8 cellular contexts compared by ENCODE assay signal in genomic region chr3:198167339-198168039, GRCh38.
DNase-seq lines count a peak whose midpoint lies in the region; ATAC-seq, FAIRE-seq and TF ChIP-seq lines count a peak whose summit lies in the region.
"Not testable (repeated sequence)": the region's sequence is repeated elsewhere in the genome, so short reads cannot be mapped to it uniquely, and the experiment has no call there.

No MANE protein-coding gene starts in this region.

- H3K27me3 ChIP-seq in Karpas-422 (ENCODE audit: low read length); esophagus muscularis mucosa; HepG2 (ENCODE audit: control insufficient read depth in 1 of 2, insufficient read depth in 2 of 2, low read length in 2 of 2): not testable (repeated sequence)

- intact Hi-C loops in esophagus muscularis mucosa (cut with DNase I); HepG2 (cut with micrococcal nuclease; ENCODE audit: unreplicated experiment); sciatic nerve (cut with DNase I): not testable (repeated sequence)

- 0 out of 2 replicates have a peak overlapping the region, but pooled peaks have one; percentile 48 for H2AFZ ChIP-seq in Karpas-422 (ENCODE audit: low read length)
- H2AFZ ChIP-seq in HepG2 (ENCODE audit: low read length) = not testable (repeated sequence)

- DNase-seq in Caki2 (ENCODE audit: low read depth) = peak; percentile 17
- peak; percentile 68 for DNase-seq in Karpas-422
- DNase-seq in activated CD4-positive, CD25-positive, alpha-beta regulatory T cell treated with anti-CD3 and anti-CD28 coated beads, Interleukin-2, amount 50 U/mL, for 16 hours (ENCODE audit: low read depth, low spot score) = peak; percentile 46
- DNase-seq in activated naive CD4-positive, alpha-beta T cell treated with anti-CD3 and anti-CD28 coated beads, Interleukin-2, amount 10 ng/mL, durations not matched to agents 7 days and 5 days = peak; percentile 83
- not testable (repeated sequence) for DNase-seq in esophagus muscularis mucosa (ENCODE audit: extremely low spot score)
- peak; percentile 6 for DNase-seq in HepG2 (ENCODE audit: low spot score)
- peak; percentile 77 for DNase-seq in sciatic nerve (ENCODE audit: low spot score)
- peak; percentile 39 to 51 for DNase-seq in stimulated activated CD8-positive, alpha-beta memory T cell treated with anti-CD3 and anti-CD28 coated beads, Interleukin-7, amount 100 ng/mL, for 4 hours (ENCODE audit: low read depth in 2 of 2)

- POLR2A ChIA-PET in HepG2 (lab: Yijun Ruan, JAX) = not testable (repeated sequence)

- TF ChIP-seq RAD21 in HepG2 (CRISPR knock-in tag; IDR thresholded peaks at IDR 0.05) = peak; percentile 81

- H3K4me1 ChIP-seq in Karpas-422 (ENCODE audit: low read length); esophagus muscularis mucosa; HepG2 (ENCODE audit: insufficient read depth, low read length): not testable (repeated sequence)

- not testable (repeated sequence) for H3K9me3 Mint-ChIP-seq in activated naive CD4-positive, alpha-beta T cell treated with anti-CD3 and anti-CD28 coated beads, Interleukin-2, amount 10 ng/mL, durations not matched to agents 7 days and 5 days

- ATAC-seq in HepG2, sciatic nerve: not testable (repeated sequence)

- 27% methylated on average over 3 of the region's 17 CpGs for WGBS in esophagus muscularis mucosa
- WGBS in HepG2 (ENCODE audit: low lambda C conversion rate) = 6% methylated on average over 14 of the region's 17 CpGs

- H3K4me3 Mint-ChIP-seq in activated naive CD4-positive, alpha-beta T cell treated with anti-CD3 and anti-CD28 coated beads, Interleukin-2, amount 10 ng/mL, durations not matched to agents 7 days and 5 days = not testable (repeated sequence)

- FAIRE-seq in HepG2 (lab: Jason Lieb, UNC) = not testable (repeated sequence)

- not testable (repeated sequence) for H3K4me1 Mint-ChIP-seq in activated naive CD4-positive, alpha-beta T cell treated with anti-CD3 and anti-CD28 coated beads, Interleukin-2, amount 10 ng/mL, durations not matched to agents 7 days and 5 days

- CTCF ChIA-PET in activated naive CD4-positive, alpha-beta T cell treated with anti-CD3 and anti-CD28 coated beads, Interleukin-2, amount 10 ng/mL, durations not matched to agents 7 days and 5 days (lab: Charles Lee); HepG2 (lab: Yijun Ruan, JAX; ENCODE audit: low intra/inter-chr PET ratio, low total read pairs): not testable (repeated sequence)

- not testable (repeated sequence) for H3K36me3 ChIP-seq in Karpas-422 (ENCODE audit: insufficient read depth, low read length); esophagus muscularis mucosa; HepG2 (replicated peaks in 1 of 2; ENCODE audit: control insufficient read depth in 1 of 2, insufficient read depth in 2 of 2, low read length in 2 of 2)

- not testable (repeated sequence) for BruUV-seq in HepG2 (replicated peaks; lab: Mats Ljungman, UMichigan)

- in situ Hi-C loops in Caki2 (cut with HindIII; ENCODE audit: low pct_unique_long_range_greater_than_20kb, low sequenced_read_pairs); HepG2 (cut with HindIII; ENCODE audit: extremely low pct_ligation_motif_present, low pct_unique_long_range_greater_than_20kb): not testable (repeated sequence)

- not testable (repeated sequence) for H3K27ac ChIP-seq in Karpas-422 (ENCODE audit: low read length); esophagus muscularis mucosa (replicated peaks in 1 of 4); HepG2 (ENCODE audit: extremely low read length, insufficient read depth, low read length)

- H3K27ac Mint-ChIP-seq in activated naive CD4-positive, alpha-beta T cell treated with anti-CD3 and anti-CD28 coated beads, Interleukin-2, amount 10 ng/mL, durations not matched to agents 7 days and 5 days = not testable (repeated sequence)

- not testable (repeated sequence) for H4K20me1 ChIP-seq in Karpas-422 (ENCODE audit: insufficient read depth, low read depth, low read length); HepG2 (ENCODE audit: insufficient read depth, low read length)

- not testable (repeated sequence) for TF ChIP-seq POLR2A in esophagus muscularis mucosa (IDR thresholded peaks at IDR 0.05; ENCODE audit: low read depth); HepG2 (IDR thresholded peaks at IDR 0.05; ENCODE audit: insufficient read depth in 1 of 2, low read depth in 2 of 2, low read length in 2 of 2)

- peak; percentile 43 to 62 (median 54) for TF ChIP-seq CTCF in esophagus muscularis mucosa (IDR thresholded peaks at IDR 0.05)
- peak; percentile 76 for TF ChIP-seq CTCF in HepG2 (CRISPR knock-in tag; IDR thresholded peaks at IDR 0.05)

- TF ChIP-seq EP300 in esophagus muscularis mucosa (IDR thresholded peaks at IDR 0.05); HepG2 (IDR thresholded peaks at IDR 0.05; ENCODE audit: low read depth in 2 of 2, low read length in 2 of 2); HepG2 (CRISPR knock-in tag; IDR thresholded peaks at IDR 0.05; ENCODE audit: borderline replicate concordance): not testable (repeated sequence)

- not testable (repeated sequence) for H3K9me2 ChIP-seq in Karpas-422 (replicated peaks; ENCODE audit: insufficient read depth, low read length)

- H3K9ac ChIP-seq in Karpas-422 (ENCODE audit: low read length); HepG2 (ENCODE audit: insufficient read depth, low read depth, low read length): not testable (repeated sequence)

- not testable (repeated sequence) for H3K4me2 ChIP-seq in Karpas-422 (ENCODE audit: low read depth, low read length, poor library complexity, severe bottlenecking); HepG2 (ENCODE audit: low read depth, low read length)

- not testable (repeated sequence) for H3K4me3 ChIP-seq in Karpas-422 (ENCODE audit: low read length); esophagus muscularis mucosa; HepG2 (replicated peaks in 1 of 3; ENCODE audit: insufficient read depth in 1 of 3, low read depth in 2 of 3, low read length in 3 of 3)

- H3K36me3 Mint-ChIP-seq in activated naive CD4-positive, alpha-beta T cell treated with anti-CD3 and anti-CD28 coated beads, Interleukin-2, amount 10 ng/mL, durations not matched to agents 7 days and 5 days = not testable (repeated sequence)

- not testable (repeated sequence) for H3K9me3 ChIP-seq in Karpas-422 (ENCODE audit: low read length); esophagus muscularis mucosa; HepG2 (ENCODE audit: low read length)

- H3K79me2 ChIP-seq in Karpas-422 (ENCODE audit: low read length); HepG2 (ENCODE audit: insufficient read depth, low read length): not testable (repeated sequence)

- H3K27me3 Mint-ChIP-seq in activated naive CD4-positive, alpha-beta T cell treated with anti-CD3 and anti-CD28 coated beads, Interleukin-2, amount 10 ng/mL, durations not matched to agents 7 days and 5 days = not testable (repeated sequence)

TF ChIP-seq in HepG2, 621 proteins besides CTCF, POLR2A, EP300 and RAD21 (continues in another document):
- TF ChIP-seq ELF3 (CRISPR knock-in tag; IDR thresholded peaks at IDR 0.05) (peak; percentile 40; the same call in 1 of the 2 replicates), GATAD1 (CRISPR knock-in tag; IDR thresholded peaks at IDR 0.05) (0 out of 2 replicates have a peak, but pooled peaks have one; percentile 26), SALL1 (CRISPR knock-in tag; IDR thresholded peaks at IDR 0.05) (peak; percentile 30; the same call in 1 of the 2 replicates), KDM2A (CRISPR knock-in tag; IDR thresholded peaks at IDR 0.05; ENCODE audit: borderline replicate concordance, low read depth) (0 out of 2 replicates have a peak, but pooled peaks have one; percentile 23), HMGXB4 (CRISPR knock-in tag; IDR thresholded peaks at IDR 0.05; ENCODE audit: borderline replicate concordance in 1 of 2, low read depth in 1 of 2) (peak in 1 of 2 experiments; percentile 49; a peak in 1 of 4 replicates), GABPB1 (CRISPR knock-in tag; IDR thresholded peaks at IDR 0.05) (0 out of 2 replicates have a peak, but pooled peaks have one; percentile 27), STAG1 (CRISPR knock-in tag; IDR thresholded peaks at IDR 0.05) (peak; percentile 74), ZGPAT (CRISPR knock-in tag; IDR thresholded peaks at IDR 0.05) (0 out of 2 replicates have a peak, but pooled peaks have one; percentile 21), SMC3 (IDR thresholded peaks at IDR 0.05; ENCODE audit: low read length) (peak; percentile 9; the same call in 1 of the 2 replicates)
